ENCODE assay signal across 1 cellular context in the genomic region with DNA sequence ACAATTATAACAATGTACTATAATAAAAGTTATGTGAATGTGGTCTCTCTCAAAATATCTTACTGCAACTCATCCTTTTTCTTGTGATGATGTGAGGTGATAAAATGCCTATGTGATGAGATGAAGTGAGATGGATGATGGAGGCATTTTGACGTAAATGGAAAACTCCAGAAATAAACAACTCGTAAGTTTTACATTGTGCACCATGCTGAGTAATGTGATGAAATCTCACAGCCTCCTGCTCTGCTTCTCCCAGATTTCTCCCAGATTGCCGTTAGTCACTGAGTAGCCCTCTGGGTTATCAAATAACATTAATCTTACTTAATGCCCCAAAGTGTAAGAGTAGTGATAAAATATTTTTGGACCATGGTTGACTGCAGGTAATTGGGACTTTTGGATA.
A peak's percentile ranks its signal among the peaks of the same experiment; 100 is the strongest.
TF ChIP-seq lines count a peak whose summit lies in the region.

No MANE protein-coding gene starts in this region.

TF ChIP-seq in IMR-90, 13 proteins besides CTCF, POLR2A, EP300 and RAD21:
- TF ChIP-seq SMC3 (IDR thresholded peaks at IDR 0.05; ENCODE audit: low read depth, low read length) (no peak), RCOR1 (IDR thresholded peaks at IDR 0.05; ENCODE audit: insufficient replicate concordance, low read length) (no peak), RFX5 (IDR thresholded peaks at IDR 0.05; ENCODE audit: low read depth, low read length) (no peak), NFE2L2 (IDR thresholded peaks at IDR 0.05; ENCODE audit: low read depth, low read length) (no peak), CEBPB (IDR thresholded peaks at IDR 0.05; ENCODE audit: low read depth, low read length) (peak; percentile 84), CHD1 (IDR thresholded peaks at IDR 0.05; ENCODE audit: low read depth, low read length) (no peak), FOS (IDR thresholded peaks at IDR 0.05; ENCODE audit: low read depth, low read length) (no peak; the same call in 1 of the 2 replicates), MAFK (IDR thresholded peaks at IDR 0.05; ENCODE audit: low read depth, low read length) (no peak)
